1 cellular context compared by ENCODE assay signal in the genomic region with DNA sequence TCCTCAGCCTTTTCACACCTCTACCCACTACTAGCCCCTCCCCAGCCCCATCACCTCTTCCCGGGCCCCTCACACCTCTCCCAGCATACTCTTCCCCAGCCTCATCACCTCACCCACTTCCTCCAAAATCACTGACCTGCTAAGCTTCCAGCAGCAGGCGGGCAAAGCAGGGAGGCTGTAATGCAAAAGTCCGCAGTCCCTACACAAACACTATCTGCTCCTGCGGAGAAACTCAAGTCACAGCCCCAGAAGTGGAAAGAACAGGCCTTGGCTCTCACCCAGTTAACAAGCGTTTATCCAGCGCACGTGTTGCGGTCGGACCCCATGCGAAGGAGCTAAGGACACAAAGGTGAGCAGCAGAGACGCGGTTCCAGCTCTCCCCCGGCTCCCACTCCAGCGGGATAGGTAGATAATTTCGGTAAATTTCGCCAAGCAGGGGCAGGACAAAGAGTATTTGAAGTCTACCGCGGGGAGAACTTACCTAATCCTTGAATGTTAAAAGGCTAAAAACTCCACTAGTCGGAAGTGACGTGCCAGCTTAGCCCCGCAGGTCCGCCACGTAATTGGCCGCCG.
TF ChIP-seq lines count a peak whose summit lies in the region.

No MANE protein-coding gene starts in this region.

TF ChIP-seq in HEK293, 187 proteins besides CTCF, POLR2A, EP300 and RAD21 (continued from another document):
- TF ChIP-seq ZNF391 (tag by site-specific recombination; IDR thresholded peaks at IDR 0.05; ENCODE audit: borderline replicate concordance, low read depth): peak; percentile 3; the same call in 1 of the 2 replicates
- TF ChIP-seq ZBTB21 (tag by site-specific recombination; IDR thresholded peaks at IDR 0.05): peak; percentile 24
- no peak for TF ChIP-seq ZNF133 (tag by site-specific recombination; IDR thresholded peaks at IDR 0.05)
- TF ChIP-seq, protein P1, sequence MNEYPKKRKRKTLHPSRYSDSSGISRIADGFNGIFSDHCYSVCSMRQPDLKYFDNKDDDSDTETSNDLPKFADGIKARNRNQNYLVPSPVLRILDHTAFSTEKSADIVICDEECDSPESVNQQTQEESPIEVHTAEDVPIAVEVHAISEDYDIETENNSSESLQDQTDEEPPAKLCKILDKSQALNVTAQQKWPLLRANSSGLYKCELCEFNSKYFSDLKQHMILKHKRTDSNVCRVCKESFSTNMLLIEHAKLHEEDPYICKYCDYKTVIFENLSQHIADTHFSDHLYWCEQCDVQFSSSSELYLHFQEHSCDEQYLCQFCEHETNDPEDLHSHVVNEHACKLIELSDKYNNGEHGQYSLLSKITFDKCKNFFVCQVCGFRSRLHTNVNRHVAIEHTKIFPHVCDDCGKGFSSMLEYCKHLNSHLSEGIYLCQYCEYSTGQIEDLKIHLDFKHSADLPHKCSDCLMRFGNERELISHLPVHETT (tag by site-specific recombination; IDR thresholded peaks at IDR 0.05): peak; percentile 47; the same call in 1 of the 2 replicates
- no peak for TF ChIP-seq ZNF670 (tag by site-specific recombination; IDR thresholded peaks at IDR 0.05; ENCODE audit: low read depth)
- TF ChIP-seq ZNF549 (tag by site-specific recombination; IDR thresholded peaks at IDR 0.05): no peak
- peak; percentile 25 for TF ChIP-seq ZNF341 (tag by site-specific recombination; IDR thresholded peaks at IDR 0.05; ENCODE audit: low read depth)
- TF ChIP-seq, protein P2, sequence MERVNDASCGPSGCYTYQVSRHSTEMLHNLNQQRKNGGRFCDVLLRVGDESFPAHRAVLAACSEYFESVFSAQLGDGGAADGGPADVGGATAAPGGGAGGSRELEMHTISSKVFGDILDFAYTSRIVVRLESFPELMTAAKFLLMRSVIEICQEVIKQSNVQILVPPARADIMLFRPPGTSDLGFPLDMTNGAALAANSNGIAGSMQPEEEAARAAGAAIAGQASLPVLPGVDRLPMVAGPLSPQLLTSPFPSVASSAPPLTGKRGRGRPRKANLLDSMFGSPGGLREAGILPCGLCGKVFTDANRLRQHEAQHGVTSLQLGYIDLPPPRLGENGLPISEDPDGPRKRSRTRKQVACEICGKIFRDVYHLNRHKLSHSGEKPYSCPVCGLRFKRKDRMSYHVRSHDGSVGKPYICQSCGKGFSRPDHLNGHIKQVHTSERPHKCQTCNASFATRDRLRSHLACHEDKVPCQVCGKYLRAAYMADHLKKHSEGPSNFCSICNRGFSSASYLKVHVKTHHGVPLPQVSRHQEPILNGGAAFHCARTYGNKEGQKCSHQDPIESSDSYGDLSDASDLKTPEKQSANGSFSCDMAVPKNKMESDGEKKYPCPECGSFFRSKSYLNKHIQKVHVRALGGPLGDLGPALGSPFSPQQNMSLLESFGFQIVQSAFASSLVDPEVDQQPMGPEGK (tag by site-specific recombination; IDR thresholded peaks at IDR 0.05): peak; percentile 94
- peak; percentile 16; the same call in 1 of the 2 replicates for TF ChIP-seq KLF10 (tag by site-specific recombination; IDR thresholded peaks at IDR 0.05)
- no peak for TF ChIP-seq ZNF792 (tag by site-specific recombination; IDR thresholded peaks at IDR 0.05)
- TF ChIP-seq ZNF2 (tag by site-specific recombination; IDR thresholded peaks at IDR 0.05): peak; percentile 82
- TF ChIP-seq ZNF16 (tag by site-specific recombination; IDR thresholded peaks at IDR 0.05; ENCODE audit: low read depth): no peak; the same call in 1 of the 2 replicates
- peak; percentile 87 for TF ChIP-seq SP2 (tag by site-specific recombination; IDR thresholded peaks at IDR 0.05)
- TF ChIP-seq OVOL3 (tag by site-specific recombination; IDR thresholded peaks at IDR 0.05): no peak
- TF ChIP-seq ZNF596 (tag by site-specific recombination; IDR thresholded peaks at IDR 0.05): no peak
- peak; percentile 16; the same call in 1 of the 2 replicates for TF ChIP-seq IKZF3 (tag by site-specific recombination; IDR thresholded peaks at IDR 0.05)
- peak; percentile 57 for TF ChIP-seq ZXDB (tag by site-specific recombination; IDR thresholded peaks at IDR 0.05)
- TF ChIP-seq ZNF521 (tag by site-specific recombination; IDR thresholded peaks at IDR 0.05): no peak
- no peak for TF ChIP-seq GLI4 (tag by site-specific recombination; IDR thresholded peaks at IDR 0.05)
- no peak for TF ChIP-seq ZNF621 (tag by site-specific recombination; IDR thresholded peaks at IDR 0.05)
- TF ChIP-seq, protein P3, sequence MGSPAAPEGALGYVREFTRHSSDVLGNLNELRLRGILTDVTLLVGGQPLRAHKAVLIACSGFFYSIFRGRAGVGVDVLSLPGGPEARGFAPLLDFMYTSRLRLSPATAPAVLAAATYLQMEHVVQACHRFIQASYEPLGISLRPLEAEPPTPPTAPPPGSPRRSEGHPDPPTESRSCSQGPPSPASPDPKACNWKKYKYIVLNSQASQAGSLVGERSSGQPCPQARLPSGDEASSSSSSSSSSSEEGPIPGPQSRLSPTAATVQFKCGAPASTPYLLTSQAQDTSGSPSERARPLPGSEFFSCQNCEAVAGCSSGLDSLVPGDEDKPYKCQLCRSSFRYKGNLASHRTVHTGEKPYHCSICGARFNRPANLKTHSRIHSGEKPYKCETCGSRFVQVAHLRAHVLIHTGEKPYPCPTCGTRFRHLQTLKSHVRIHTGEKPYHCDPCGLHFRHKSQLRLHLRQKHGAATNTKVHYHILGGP (tag by site-specific recombination; IDR thresholded peaks at IDR 0.05): no peak
- no peak for TF ChIP-seq BCL11B (tag by site-specific recombination; IDR thresholded peaks at IDR 0.05; ENCODE audit: low read depth)
- peak; percentile 69 for TF ChIP-seq FEZF1 (tag by site-specific recombination; IDR thresholded peaks at IDR 0.05)
- TF ChIP-seq ZBTB20 (tag by site-specific recombination; IDR thresholded peaks at IDR 0.05): peak; percentile 99
- TF ChIP-seq ZNF324 (tag by site-specific recombination; IDR thresholded peaks at IDR 0.05): peak; percentile 46; the same call in 1 of the 2 replicates
- TF ChIP-seq, protein P4, sequence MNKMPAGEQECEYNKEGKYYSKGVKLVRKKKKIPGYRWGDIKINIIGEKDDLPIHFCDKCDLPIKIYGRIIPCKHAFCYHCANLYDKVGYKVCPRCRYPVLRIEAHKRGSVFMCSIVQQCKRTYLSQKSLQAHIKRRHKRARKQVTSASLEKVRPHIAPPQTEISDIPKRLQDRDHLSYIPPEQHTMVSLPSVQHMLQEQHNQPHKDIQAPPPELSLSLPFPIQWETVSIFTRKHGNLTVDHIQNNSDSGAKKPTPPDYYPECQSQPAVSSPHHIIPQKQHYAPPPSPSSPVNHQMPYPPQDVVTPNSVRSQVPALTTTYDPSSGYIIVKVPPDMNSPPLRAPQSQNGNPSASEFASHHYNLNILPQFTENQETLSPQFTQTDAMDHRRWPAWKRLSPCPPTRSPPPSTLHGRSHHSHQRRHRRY (tag by site-specific recombination; IDR thresholded peaks at IDR 0.05): no peak
- TF ChIP-seq GLIS1 (tag by site-specific recombination; IDR thresholded peaks at IDR 0.05): peak; percentile 93
- TF ChIP-seq ZNF629 (tag by site-specific recombination; IDR thresholded peaks at IDR 0.05): peak; percentile 81
- TF ChIP-seq ZBTB48 (tag by site-specific recombination; IDR thresholded peaks at IDR 0.05): peak; percentile 60; the same call in 1 of the 2 replicates
- no peak for TF ChIP-seq ZNF433 (tag by site-specific recombination; IDR thresholded peaks at IDR 0.05; ENCODE audit: low read depth)
- TF ChIP-seq ZNF776 (tag by site-specific recombination; IDR thresholded peaks at IDR 0.05; ENCODE audit: borderline replicate concordance): no peak
- TF ChIP-seq ZFP37 (tag by site-specific recombination; IDR thresholded peaks at IDR 0.05): 0 out of 2 replicates have a peak, but pooled peaks have one; percentile 43
- TF ChIP-seq ZFHX2 (tag by site-specific recombination; conservative IDR thresholded peaks at IDR 0.05): no peak
- no peak for TF ChIP-seq ZNF138 (tag by site-specific recombination; IDR thresholded peaks at IDR 0.05; ENCODE audit: borderline replicate concordance)
- TF ChIP-seq YY1 (tag by site-specific recombination; IDR thresholded peaks at IDR 0.05): no peak
- no peak for TF ChIP-seq ZNF777 (tag by site-specific recombination; IDR thresholded peaks at IDR 0.05; ENCODE audit: borderline replicate concordance)
- no peak for TF ChIP-seq ZNF311 (tag by site-specific recombination; IDR thresholded peaks at IDR 0.05; ENCODE audit: borderline replicate concordance)
- TF ChIP-seq ZNF121 (tag by site-specific recombination; IDR thresholded peaks at IDR 0.05): no peak
- TF ChIP-seq ZNF302 (tag by site-specific recombination; IDR thresholded peaks at IDR 0.05; ENCODE audit: low read depth): no peak
- no peak for TF ChIP-seq ZNF248 (tag by site-specific recombination; IDR thresholded peaks at IDR 0.05)
- no peak for TF ChIP-seq ZNF48 (tag by site-specific recombination; IDR thresholded peaks at IDR 0.05)
- TF ChIP-seq SCRT2 (tag by site-specific recombination; IDR thresholded peaks at IDR 0.05): peak; percentile 90
- no peak for TF ChIP-seq ZNF223 (tag by site-specific recombination; IDR thresholded peaks at IDR 0.05)
- TF ChIP-seq ZNF791 (tag by site-specific recombination; IDR thresholded peaks at IDR 0.05): no peak
- peak; percentile 67; the same call in 1 of the 2 replicates for TF ChIP-seq ZEB2 (tag by site-specific recombination; IDR thresholded peaks at IDR 0.05)
- TF ChIP-seq, protein P5, sequence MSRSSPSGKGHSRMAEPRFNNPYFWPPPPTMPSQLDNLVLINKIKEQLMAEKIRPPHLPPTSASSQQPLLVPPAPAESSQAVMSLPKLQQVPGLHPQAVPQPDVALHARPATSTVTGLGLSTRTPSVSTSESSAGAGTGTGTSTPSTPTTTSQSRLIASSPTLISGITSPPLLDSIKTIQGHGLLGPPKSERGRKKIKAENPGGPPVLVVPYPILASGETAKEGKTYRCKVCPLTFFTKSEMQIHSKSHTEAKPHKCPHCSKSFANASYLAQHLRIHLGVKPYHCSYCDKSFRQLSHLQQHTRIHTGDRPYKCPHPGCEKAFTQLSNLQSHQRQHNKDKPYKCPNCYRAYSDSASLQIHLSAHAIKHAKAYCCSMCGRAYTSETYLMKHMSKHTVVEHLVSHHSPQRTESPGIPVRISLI (tag by site-specific recombination; IDR thresholded peaks at IDR 0.05): peak; percentile 18; the same call in 1 of the 2 replicates
- no peak for TF ChIP-seq ZNF514 (tag by site-specific recombination; IDR thresholded peaks at IDR 0.05)
- peak; percentile 86; the same call in 1 of the 2 replicates for TF ChIP-seq KLF9 (tag by site-specific recombination; IDR thresholded peaks at IDR 0.05; ENCODE audit: low read depth)
- 0 out of 2 replicates have a peak, but pooled peaks have one; percentile 60 for TF ChIP-seq ZFP69B (tag by site-specific recombination; IDR thresholded peaks at IDR 0.05)
